Comparison of ENCODE assay signal across 16 cellular contexts in the genomic region with DNA sequence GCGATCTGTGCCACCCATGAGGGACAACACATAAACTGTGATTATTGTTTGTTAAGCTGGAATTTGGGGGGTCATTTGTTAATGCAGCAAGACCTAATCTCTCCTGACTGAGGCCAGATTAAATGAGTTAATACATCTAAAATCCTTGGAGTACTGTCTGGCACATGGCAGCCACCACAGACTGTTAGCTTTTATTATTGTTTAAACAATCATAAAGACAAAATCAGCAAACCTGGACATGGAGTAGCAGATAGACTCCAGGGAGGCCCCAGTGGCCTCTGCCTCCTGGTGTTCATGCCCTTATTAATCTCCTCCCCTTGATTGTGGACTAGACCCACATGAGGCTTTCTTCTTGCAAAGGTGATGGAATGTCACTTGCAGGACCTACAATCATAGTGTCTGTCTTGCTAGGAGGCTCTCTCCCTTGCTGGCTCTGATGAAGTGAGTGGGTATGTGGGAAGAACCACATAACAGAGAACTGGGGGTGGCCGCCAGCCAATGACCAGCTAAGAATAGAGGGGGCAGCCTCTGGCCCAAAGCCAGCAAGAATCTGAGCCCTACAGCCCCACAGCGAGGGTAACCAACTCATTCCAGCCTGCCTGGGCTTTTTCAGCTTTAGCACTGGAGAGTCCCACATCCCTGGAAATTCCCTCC.
A peak's percentile ranks its signal among the peaks of the same experiment; 100 is the strongest.
DNase-seq lines count a peak whose midpoint lies in the region; ATAC-seq, FAIRE-seq and TF ChIP-seq lines count a peak whose summit lies in the region.
"Had no signal": no experiment of that assay in that cellular context is flagged by ENCODE, and none has a peak within 500 bp of the region (broad histone marks: within the 10 kb centered on the region; RNA-seq: fewer than 3 reads in every experiment).

No MANE protein-coding gene starts in this region.

- no peaks in the 10 kb centered on the region for H3K9me3 ChIP-seq in A549
- no peaks in the 10 kb centered on the region for H3K9me3 ChIP-seq in esophagus muscularis mucosa
- no peaks in the 10 kb centered on the region for H3K9me3 ChIP-seq in prostate gland

- peak overlapping the region; percentile 18 to 68; a peak in 4 of 6 replicates for H3K27ac ChIP-seq in A549
- peak overlapping the region; percentile 82 to 88 (median 87) for H3K27ac ChIP-seq in esophagus muscularis mucosa (replicated peaks in 1 of 4)
- H3K27ac ChIP-seq in prostate gland = peak overlapping the region; percentile 80 to 82

- H3K4me1 ChIP-seq in A549 = peaks cover 25% of the 10 kb centered on the region
- peaks cover 25 to 38% (median 36%) of the 10 kb centered on the region in 4 donors for H3K4me1 ChIP-seq in esophagus muscularis mucosa
- peaks cover 12% of the 10 kb centered on the region for H3K4me1 ChIP-seq in prostate gland (replicated peaks)

- H3K4me2 ChIP-seq in A549 = no peak overlapping the region

- no peak overlapping the region for H3K4me3 ChIP-seq in A549
- H3K4me3 ChIP-seq in esophagus muscularis mucosa = no peak overlapping the region
- no peak overlapping the region for H3K4me3 ChIP-seq in prostate gland
- H3K4me3 ChIP-seq: skin epidermis had no signal

- no peak for TF ChIP-seq POLR2A in A549 (IDR thresholded peaks at IDR 0.05; ENCODE audit: low read length)
- TF ChIP-seq POLR2A in esophagus muscularis mucosa (IDR thresholded peaks at IDR 0.05; ENCODE audit: low read depth) = no peak
- TF ChIP-seq POLR2A in prostate gland (IDR thresholded peaks at IDR 0.05) = no peak

- DNase-seq in A549 (ENCODE audit: low read depth in 1 of 2, low spot score in 1 of 2) = no peak
- DNase-seq in RPMI7951 (ENCODE audit: low read depth) = peak; percentile 58
- DNase-seq in esophagus muscularis mucosa (ENCODE audit: extremely low spot score) = no peak
- no peak for DNase-seq in prostate gland (ENCODE audit: low spot score)
- DNase-seq in GM13976 (ENCODE audit: low spot score) = no peak
- no peak for DNase-seq in germinal center (ENCODE audit: low spot score)
- DNase-seq: activated CD4-positive, alpha-beta T cell treated with anti-CD3 and anti-CD28 coated beads for 36 hours; activated gamma-delta T cell; kidney; NCI-H1436; SIG-M5 had no signal

- H3K27me3 ChIP-seq in esophagus muscularis mucosa (no peaks in the 10 kb centered on the region), prostate gland (replicated peaks; ENCODE audit: insufficient read depth) (no peaks in the 10 kb centered on the region)

- 82% methylated on average over 3 of the region's 3 CpGs for WGBS in A549 (ENCODE audit: missing lambda C conversion rate)
- WGBS in esophagus muscularis mucosa = 76% methylated on average over 3 of the region's 3 CpGs
- 83% methylated on average over 3 of the region's 3 CpGs for WGBS in prostate gland

- in situ Hi-C loops in GM13976 (cut with MboI; ENCODE audit: low sequenced_read_pairs, unreplicated experiment) = no loop called here

- TF ChIP-seq CTCF in A549 (IDR thresholded peaks at IDR 0.05) = no peak
- TF ChIP-seq CTCF in esophagus muscularis mucosa (IDR thresholded peaks at IDR 0.05) = no peak
- TF ChIP-seq CTCF in prostate gland (IDR thresholded peaks at IDR 0.05) = no peak
- TF ChIP-seq CTCF in GM13976 (IDR thresholded peaks at IDR 0.05; ENCODE audit: borderline replicate concordance, control extremely low read depth, extremely low read depth, insufficient read depth, missing control alignments) = no peak

- ATAC-seq in A549 = peak; percentile 6 to 10; a peak in 1 of 6 replicates
- ATAC-seq in GM21529 (IDR thresholded peaks at IDR 0.05; ENCODE audit: unreplicated experiment) = no peak
- no peak for ATAC-seq in GM19324 (IDR thresholded peaks at IDR 0.05; ENCODE audit: low FRiP score, unreplicated experiment)
- ATAC-seq: activated CD4-positive, alpha-beta T cell treated with anti-CD3 and anti-CD28 coated beads for 36 hours; stimulated activated memory B cell treated with anti-CD40 and anti-IgM and Interleukin-4, amounts not matched to agents 10 μg/mL and 1 μg/mL and 100 μg/mL, for 72 hours had no signal

- H3K36me3 ChIP-seq in esophagus muscularis mucosa (no peaks in the 10 kb centered on the region), prostate gland (no peaks in the 10 kb centered on the region)

- CTCF ChIA-PET in A549 (lab: Yijun Ruan, JAX) = interaction anchor here (0.7 to 1.7 kb wide), 6 partner anchors 12 to 477 kb away, joined by 3 to 4 read pairs (median 3); no protein-coding TSS in a partner anchor

- no peak for TF ChIP-seq EP300 in A549 (IDR thresholded peaks at IDR 0.05)
- TF ChIP-seq EP300 in esophagus muscularis mucosa (IDR thresholded peaks at IDR 0.05) = no peak

- TF ChIP-seq RAD21 in A549 (conservative IDR thresholded peaks at IDR 0.05 in 1 of 2, IDR thresholded peaks at IDR 0.05 in 1 of 2) = no peak

- no peak for FAIRE-seq in A549 (lab: Jason Lieb, UNC)
- FAIRE-seq: H54, kidney had no signal

- POLR2A ChIA-PET in A549 (lab: Yijun Ruan, JAX) = no interaction called here

- intact Hi-C loops in esophagus muscularis mucosa (cut with DNase I) = loop anchor here (5.0 kb wide), 1 partner anchor 64 kb away; no protein-coding TSS in a partner anchor
- intact Hi-C loops in prostate gland (cut with DNase I) = loop anchor here (2.0 kb wide), 1 partner anchor 33 kb away; no protein-coding TSS in a partner anchor

TF ChIP-seq in A549, 52 proteins besides CTCF, POLR2A, EP300 and RAD21:
- TF ChIP-seq RFX5 (IDR thresholded peaks at IDR 0.05) = no peak
- TF ChIP-seq BHLHE40 (IDR thresholded peaks at IDR 0.05; ENCODE audit: low read depth, low read length) = no peak
- no peak for TF ChIP-seq ZNF302 (CRISPR knock-in tag; IDR thresholded peaks at IDR 0.05)
- TF ChIP-seq RARB (CRISPR knock-in tag; IDR thresholded peaks at IDR 0.05) = no peak
- no peak for TF ChIP-seq SMC3 (IDR thresholded peaks at IDR 0.05)
- no peak for TF ChIP-seq MAZ (IDR thresholded peaks at IDR 0.05; ENCODE audit: borderline replicate concordance, low read depth, low read length)
- TF ChIP-seq, protein P1, sequence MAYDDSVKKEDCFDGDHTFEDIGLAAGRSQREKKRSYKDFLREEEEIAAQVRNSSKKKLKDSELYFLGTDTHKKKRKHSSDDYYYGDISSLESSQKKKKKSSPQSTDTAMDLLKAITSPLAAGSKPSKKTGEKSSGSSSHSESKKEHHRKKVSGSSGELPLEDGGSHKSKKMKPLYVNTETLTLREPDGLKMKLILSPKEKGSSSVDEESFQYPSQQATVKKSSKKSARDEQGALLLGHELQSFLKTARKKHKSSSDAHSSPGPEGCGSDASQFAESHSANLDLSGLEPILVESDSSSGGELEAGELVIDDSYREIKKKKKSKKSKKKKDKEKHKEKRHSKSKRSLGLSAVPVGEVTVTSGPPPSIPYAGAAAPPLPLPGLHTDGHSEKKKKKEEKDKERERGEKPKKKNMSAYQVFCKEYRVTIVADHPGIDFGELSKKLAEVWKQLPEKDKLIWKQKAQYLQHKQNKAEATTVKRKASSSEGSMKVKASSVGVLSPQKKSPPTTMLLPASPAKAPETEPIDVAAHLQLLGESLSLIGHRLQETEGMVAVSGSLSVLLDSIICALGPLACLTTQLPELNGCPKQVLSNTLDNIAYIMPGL (CRISPR knock-in tag; IDR thresholded peaks at IDR 0.05; ENCODE audit: borderline replicate concordance) = no peak
- no peak for TF ChIP-seq ZC3H11A (IDR thresholded peaks at IDR 0.05)
- TF ChIP-seq RNF2 (IDR thresholded peaks at IDR 0.05; ENCODE audit: borderline replicate concordance, low read depth) = no peak
- TF ChIP-seq, protein P2, sequence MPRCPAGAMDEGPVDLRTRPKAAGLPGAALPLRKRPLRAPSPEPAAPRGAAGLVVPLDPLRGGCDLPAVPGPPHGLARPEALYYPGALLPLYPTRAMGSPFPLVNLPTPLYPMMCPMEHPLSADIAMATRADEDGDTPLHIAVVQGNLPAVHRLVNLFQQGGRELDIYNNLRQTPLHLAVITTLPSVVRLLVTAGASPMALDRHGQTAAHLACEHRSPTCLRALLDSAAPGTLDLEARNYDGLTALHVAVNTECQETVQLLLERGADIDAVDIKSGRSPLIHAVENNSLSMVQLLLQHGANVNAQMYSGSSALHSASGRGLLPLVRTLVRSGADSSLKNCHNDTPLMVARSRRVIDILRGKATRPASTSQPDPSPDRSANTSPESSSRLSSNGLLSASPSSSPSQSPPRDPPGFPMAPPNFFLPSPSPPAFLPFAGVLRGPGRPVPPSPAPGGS (IDR thresholded peaks at IDR 0.05) = no peak
- no peak for TF ChIP-seq NR3C1 (IDR thresholded peaks at IDR 0.05)
- no peak for TF ChIP-seq TP53 (CRISPR knock-in tag; IDR thresholded peaks at IDR 0.05)
- no peak for TF ChIP-seq NFE2L2 (conservative IDR thresholded peaks at IDR 0.05; ENCODE audit: low read length)
- TF ChIP-seq, protein P3, sequence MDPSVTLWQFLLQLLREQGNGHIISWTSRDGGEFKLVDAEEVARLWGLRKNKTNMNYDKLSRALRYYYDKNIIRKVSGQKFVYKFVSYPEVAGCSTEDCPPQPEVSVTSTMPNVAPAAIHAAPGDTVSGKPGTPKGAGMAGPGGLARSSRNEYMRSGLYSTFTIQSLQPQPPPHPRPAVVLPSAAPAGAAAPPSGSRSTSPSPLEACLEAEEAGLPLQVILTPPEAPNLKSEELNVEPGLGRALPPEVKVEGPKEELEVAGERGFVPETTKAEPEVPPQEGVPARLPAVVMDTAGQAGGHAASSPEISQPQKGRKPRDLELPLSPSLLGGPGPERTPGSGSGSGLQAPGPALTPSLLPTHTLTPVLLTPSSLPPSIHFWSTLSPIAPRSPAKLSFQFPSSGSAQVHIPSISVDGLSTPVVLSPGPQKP (IDR thresholded peaks at IDR 0.05; ENCODE audit: low read depth, low read length) = no peak
TF ChIP-seq in A549: peak in this region for 0.

Comparison
In these comparisons a context has a peak if more than half of its experiments do, and no peak if none do; other contexts are left out.
1. ATAC-seq: peak in A549 (2 of 2); none in GM21529 (single experiment) and GM19324 (single experiment).
2. Peak in every context shown above with its lines, with median percentiles within 50 percentile points of each other: H3K27ac ChIP-seq.